In genomic region chr17:8126306-8127066, GRCh38 we compare ENCODE assay signal across 8 cellular contexts. TPM values are rescaled to one million over a fixed set of nuclear protein-coding genes. Genes with fewer than 3 reads are reported as not detected.
DNase-seq lines count a peak whose midpoint lies in the region; TF ChIP-seq lines count a peak whose summit lies in the region.

No MANE protein-coding gene starts in this region.

- H3K4me1 ChIP-seq in SJSA1 (replicated peaks): peaks cover 42% of the 10 kb centered on the region

- no peaks in the 10 kb centered on the region for H3K36me3 ChIP-seq in SJSA1

- H3K27me3 ChIP-seq in SJSA1 (replicated peaks): peaks cover 22% of the 10 kb centered on the region

- TF ChIP-seq CTCF in cardiac fibroblast (IDR thresholded peaks at IDR 0.05; ENCODE audit: low read depth, low read length): no peak

- H3K4me3 ChIP-seq in SJSA1 (peak overlapping the region; percentile 41), cardiac fibroblast (replicated peaks in 1 of 2; ENCODE audit: low read depth in 2 of 2, low read length in 2 of 2) (peak overlapping the region; percentile 67 to 68)

- no peaks in the 10 kb centered on the region for H3K9me3 ChIP-seq in SJSA1 (replicated peaks)

- H3K27ac ChIP-seq in SJSA1: no peak overlapping the region

- peak; percentile 68 for DNase-seq in Daoy (ENCODE audit: low read depth)
- DNase-seq in HK-2 (ENCODE audit: unreplicated experiment): peak; percentile 54
- DNase-seq in SJSA1 (ENCODE audit: low read depth in 1 of 2, low spot score in 2 of 2): peak in 1 of 2 experiments; percentile 64
- peak; percentile 37 to 42 for DNase-seq in cardiac fibroblast (ENCODE audit: low read depth in 2 of 2)
- DNase-seq in islet precursor cell: peak; percentile 85
- peak; percentile 54 for DNase-seq in stimulated activated CD4-positive, alpha-beta T cell treated with anti-CD3 and anti-CD28 coated beads, Interleukin-4, amount 100 ng/mL, for 1 hour
- DNase-seq in occipital lobe (lab: John Stamatoyannopoulos, UW): no peak
- no peak for DNase-seq in DMS153 (lab: John Stamatoyannopoulos, UW)

RNA-seq across cellular contexts. Expression of gene HES7, which starts 2.6 kb away (rescaled TPM):
- total RNA-seq in Daoy (2014; rRNA removed; shearing (Covaris generic)): 0.40 and 0.92 TPM in 2 replicates
- not detected in 2 replicates for total RNA-seq in SJSA1 (2014; rRNA removed; shearing (Covaris generic))
- total RNA-seq in occipital lobe: 0.31 TPM

RNA-seq across cellular contexts. Expression of gene ALOXE3, which starts 8.2 kb away (rescaled TPM):
- 0.03 TPM in 1 of 2 replicates, not detected in the other for total RNA-seq in Daoy (2014; rRNA removed; shearing (Covaris generic))
- total RNA-seq in SJSA1 (2014; rRNA removed; shearing (Covaris generic)): not detected in 2 replicates
- 0.47 TPM for total RNA-seq in occipital lobe

RNA-seq across cellular contexts. Expression of gene PER1, which starts 25.7 kb away (rescaled TPM):
- 0.74 and 1.9 TPM in 2 replicates for total RNA-seq in Daoy (2014; rRNA removed; shearing (Covaris generic))
- total RNA-seq in SJSA1 (2014; rRNA removed; shearing (Covaris generic)): 1.0 and 8.3 TPM in 2 replicates
- total RNA-seq in occipital lobe: 7.8 TPM

RNA-seq across cellular contexts. Expression of gene VAMP2, which starts 36.3 kb away (rescaled TPM):
- 2.7 and 3.5 TPM in 2 replicates for total RNA-seq in Daoy (2014; rRNA removed; shearing (Covaris generic))
- 2.9 and 9.7 TPM in 2 replicates for total RNA-seq in SJSA1 (2014; rRNA removed; shearing (Covaris generic))
- total RNA-seq in occipital lobe: 27.9 TPM

RNA-seq across cellular contexts. Expression of gene ALOX12B, which starts 39.0 kb away (rescaled TPM):
- total RNA-seq in Daoy (2014; rRNA removed; shearing (Covaris generic)): not detected in 2 replicates
- not detected in 2 replicates for total RNA-seq in SJSA1 (2014; rRNA removed; shearing (Covaris generic))
- total RNA-seq in occipital lobe: 1.4 TPM

Comparison
In these comparisons a context has a peak if more than half of its experiments do, and no peak if none do; other contexts are left out.
1. DNase-seq: peak in Daoy (single experiment), HK-2 (single experiment), cardiac fibroblast (2 of 2), islet precursor cell (single experiment) and stimulated activated CD4-positive, alpha-beta T cell treated with anti-CD3 and anti-CD28 coated beads, Interleukin-4, amount 100 ng/mL, for 1 hour (single experiment); none in occipital lobe (single experiment) and DMS153 (single experiment).